Comparison of ENCODE assay signal across 12 cellular contexts in the genomic region with DNA sequence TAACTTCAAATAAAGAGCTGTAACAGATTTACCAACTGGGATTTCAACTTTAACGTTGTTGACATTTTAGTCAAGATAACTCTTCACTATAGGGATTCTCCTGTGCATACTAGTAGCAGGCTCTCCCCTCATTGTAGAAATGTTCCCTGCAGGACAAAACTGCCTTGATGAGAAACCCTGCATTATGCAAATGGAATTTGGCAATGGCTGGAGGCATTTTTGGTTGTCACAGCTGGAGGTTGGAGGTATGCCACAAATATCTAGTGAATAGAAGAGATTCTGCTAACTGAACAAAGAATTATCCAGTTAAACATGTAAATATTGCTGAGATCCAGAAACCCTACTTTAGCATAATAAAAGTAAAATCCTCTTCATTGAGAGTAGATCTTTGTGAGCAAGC.
DNase-seq lines count a peak whose midpoint lies in the region; ATAC-seq and TF ChIP-seq lines count a peak whose summit lies in the region.
"Had no signal": no experiment of that assay in that cellular context is flagged by ENCODE, and none has a peak within 500 bp of the region (broad histone marks: within the 10 kb centered on the region; RNA-seq: fewer than 3 reads in every experiment).

No MANE protein-coding gene starts in this region.

- peak; percentile 21 for DNase-seq in NCI-H345 (lab: John Stamatoyannopoulos, UW)
- DNase-seq in NCI-H345 treated with DMSO at 0.1 percent for 48 hours (lab: John Stamatoyannopoulos, UW; ENCODE audit: unreplicated experiment), result no peak
- DNase-seq in amygdala (lab: John Stamatoyannopoulos, UW), result peak in 35 of 56 donors; percentile 2 to 78 (median 31)
- no peak for DNase-seq in left ventricle myocardium superior
- DNase-seq in stromal cell of bone marrow (ENCODE audit: low read depth), result peak; percentile 13
- DNase-seq in activated CD4-positive, alpha-beta memory T cell treated with anti-CD3 and anti-CD28 coated beads, Interleukin-2, amount 10 ng/mL, durations not matched to agents 7 days and 5 days, result no peak
- DNase-seq in GM20000 (ENCODE audit: low spot score), result no peak
- DNase-seq in DMS79 treated with DMSO at 0.1 percent for 48 hours (lab: John Stamatoyannopoulos, UW), result no peak
- DNase-seq: NCI-H1417 treated with DMSO at 0.1 percent for 48 hours, retina, RPMI8226 had no signal

- intact Hi-C loops in left ventricle myocardium superior (cut with micrococcal nuclease), result no loop called here

- no peaks in the 10 kb centered on the region for H3K27me3 Mint-ChIP-seq in activated CD4-positive, alpha-beta memory T cell treated with anti-CD3 and anti-CD28 coated beads, Interleukin-2, amount 10 ng/mL, durations not matched to agents 7 days and 5 days
- H3K27me3 Mint-ChIP-seq: brain had no signal

- no peak overlapping the region for H3K27ac Mint-ChIP-seq in activated CD4-positive, alpha-beta memory T cell treated with anti-CD3 and anti-CD28 coated beads, Interleukin-2, amount 10 ng/mL, durations not matched to agents 7 days and 5 days

- POLR2A ChIA-PET in activated CD4-positive, alpha-beta memory T cell treated with anti-CD3 and anti-CD28 coated beads, Interleukin-2, amount 10 ng/mL, durations not matched to agents 7 days and 5 days (lab: Charles Lee), result no interaction called here

- TF ChIP-seq CTCF in GM20000 (IDR thresholded peaks at IDR 0.05; ENCODE audit: extremely low read depth, missing control alignments), result no peak

- H3K4me3 Mint-ChIP-seq in activated CD4-positive, alpha-beta memory T cell treated with anti-CD3 and anti-CD28 coated beads, Interleukin-2, amount 10 ng/mL, durations not matched to agents 7 days and 5 days, result no peak overlapping the region

- CTCF ChIA-PET in activated CD4-positive, alpha-beta memory T cell treated with anti-CD3 and anti-CD28 coated beads, Interleukin-2, amount 10 ng/mL, durations not matched to agents 7 days and 5 days (lab: Charles Lee), result no interaction called here

- no peaks in the 10 kb centered on the region for H3K36me3 Mint-ChIP-seq in activated CD4-positive, alpha-beta memory T cell treated with anti-CD3 and anti-CD28 coated beads, Interleukin-2, amount 10 ng/mL, durations not matched to agents 7 days and 5 days (ENCODE audit: low read depth)
- H3K36me3 Mint-ChIP-seq: brain had no signal

- no peaks in the 10 kb centered on the region for H3K9me3 Mint-ChIP-seq in activated CD4-positive, alpha-beta memory T cell treated with anti-CD3 and anti-CD28 coated beads, Interleukin-2, amount 10 ng/mL, durations not matched to agents 7 days and 5 days

- no peaks in the 10 kb centered on the region for H3K4me1 Mint-ChIP-seq in activated CD4-positive, alpha-beta memory T cell treated with anti-CD3 and anti-CD28 coated beads, Interleukin-2, amount 10 ng/mL, durations not matched to agents 7 days and 5 days

- ATAC-seq in left ventricle myocardium superior, result peak; percentile 80

Comparison
In these comparisons a context has a peak if more than half of its experiments do, and no peak if none do; other contexts are left out.
1. DNase-seq: peak in NCI-H345 (single experiment), amygdala (35 of 56) and stromal cell of bone marrow (single experiment); none in NCI-H345 treated with DMSO at 0.1 percent for 48 hours (single experiment), left ventricle myocardium superior (single experiment), activated CD4-positive, alpha-beta memory T cell treated with anti-CD3 and anti-CD28 coated beads, Interleukin-2, amount 10 ng/mL, durations not matched to agents 7 days and 5 days (single experiment), GM20000 (single experiment) and DMS79 treated with DMSO at 0.1 percent for 48 hours (single experiment).